Comparison of ENCODE assay signal across 8 cellular contexts in the genomic region with DNA sequence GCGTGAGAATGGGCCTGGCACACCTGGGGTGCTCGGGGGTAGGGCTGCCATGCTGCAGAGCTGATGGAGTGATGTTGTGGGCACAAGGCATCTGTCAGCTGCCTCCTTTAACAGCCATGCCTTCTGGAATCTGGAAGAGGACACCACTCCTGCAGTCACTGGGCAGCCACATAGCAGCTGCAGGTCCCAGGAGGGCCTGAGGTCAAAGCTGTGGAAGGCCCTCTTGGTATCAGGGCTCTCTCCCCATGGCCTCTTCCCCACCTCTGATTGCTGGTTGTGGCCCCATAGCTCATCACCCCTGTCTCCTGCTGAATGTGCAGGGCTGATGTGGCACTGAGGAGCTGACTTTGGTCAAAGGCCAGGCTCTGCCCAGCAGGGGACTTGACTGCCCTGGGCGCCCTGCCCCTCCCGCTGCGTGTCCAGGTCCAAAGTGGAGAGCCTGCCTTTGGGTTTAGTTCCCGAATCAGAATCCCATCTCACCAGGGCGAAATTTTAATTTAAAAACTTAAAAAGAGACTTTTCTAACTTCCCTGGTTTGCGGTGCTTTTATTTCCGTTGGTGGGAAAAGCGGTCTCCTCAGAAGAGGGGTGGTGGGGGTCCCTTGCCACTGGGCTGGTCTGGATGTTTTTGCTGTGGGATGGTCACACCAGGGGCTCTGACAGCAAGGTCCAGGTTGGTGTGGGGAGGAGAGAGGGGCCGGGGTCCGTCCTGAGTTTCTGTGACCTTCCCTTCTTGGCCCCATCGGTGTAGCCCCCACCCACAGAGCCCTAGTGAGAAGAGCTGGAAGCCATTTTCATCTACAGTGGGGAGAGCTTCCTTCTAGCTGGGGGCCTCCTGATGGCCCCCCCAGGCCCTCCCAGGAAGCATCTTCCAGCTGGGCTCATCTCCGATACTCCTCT. TPM values are rescaled to one million over a fixed set of nuclear protein-coding genes. Genes with fewer than 3 reads are reported as not detected.
DNase-seq lines count a peak whose midpoint lies in the region; ATAC-seq and TF ChIP-seq lines count a peak whose summit lies in the region.
"Had no signal": no experiment of that assay in that cellular context is flagged by ENCODE, and none has a peak within 500 bp of the region (broad histone marks: within the 10 kb centered on the region; RNA-seq: fewer than 3 reads in every experiment).

No MANE protein-coding gene starts in this region.

- H3K36me3 ChIP-seq in colonic mucosa = no peaks in the 10 kb centered on the region

- peak overlapping the region; percentile 60 for H3K27ac ChIP-seq in colonic mucosa
- H3K27ac ChIP-seq in skin epidermis = peak overlapping the region in 20 of 21 experiments; percentile 9 to 99 (median 82)

- no peaks in the 10 kb centered on the region for H3K27me3 ChIP-seq in colonic mucosa

- intact Hi-C loops in colonic mucosa (cut with DNase I) = loop anchor here (10.0 kb wide), 1 partner anchor 86 kb away; no protein-coding TSS in a partner anchor
- intact Hi-C loops in head of caudate nucleus (cut with DNase I) = loop anchor here (10.0 kb wide), 1 partner anchor 86 kb away; no protein-coding TSS in a partner anchor

- H3K4me1 ChIP-seq in colonic mucosa = peaks cover 34% of the 10 kb centered on the region

- peak overlapping the region; percentile 88 to 89 for H3K9ac ChIP-seq in colonic mucosa (ENCODE audit: low read depth in 2 of 2, low read length in 2 of 2)

- H3K9me3 ChIP-seq in colonic mucosa = no peaks in the 10 kb centered on the region

- ATAC-seq in GM18909 (IDR thresholded peaks at IDR 0.05; ENCODE audit: poor library complexity, unreplicated experiment) = peak; percentile 6
- peak; percentile 1 for ATAC-seq in HG03196 (IDR thresholded peaks at IDR 0.05; ENCODE audit: unreplicated experiment)

- no peak for TF ChIP-seq CTCF in colonic mucosa (IDR thresholded peaks at IDR 0.05)

- H3K4me3 ChIP-seq in colonic mucosa = peak overlapping the region; percentile 39
- peak overlapping the region in 5 of 7 experiments; percentile 26 to 41 (median 40) for H3K4me3 ChIP-seq in skin epidermis

- DNase-seq in colonic mucosa (no peak), anterior cingulate cortex (lab: John Stamatoyannopoulos, UW) (no peak), head of caudate nucleus (no peak), NCI-H2107 treated with DMSO at 0.1 percent for 48 hours (lab: John Stamatoyannopoulos, UW; ENCODE audit: unreplicated experiment) (no peak)
- DNase-seq: occipital lobe had no signal

RNA-seq across cellular contexts. Expression of gene UBALD2, which starts 5.9 kb away (rescaled TPM):
- 10 to 100 TPM; 77.1 to 90.1 TPM for total RNA-seq in colonic mucosa

RNA-seq across cellular contexts. Expression of gene RNF157, which starts 30.7 kb away (rescaled TPM):
- total RNA-seq in colonic mucosa = 10 to 100 TPM; 23.7 to 30.2 TPM

RNA-seq across cellular contexts. Expression of gene QRICH2, which starts 37.1 kb away (rescaled TPM):
- 1 to 10 TPM; 1.2 to 5.7 TPM for total RNA-seq in colonic mucosa
